In the genomic region with DNA sequence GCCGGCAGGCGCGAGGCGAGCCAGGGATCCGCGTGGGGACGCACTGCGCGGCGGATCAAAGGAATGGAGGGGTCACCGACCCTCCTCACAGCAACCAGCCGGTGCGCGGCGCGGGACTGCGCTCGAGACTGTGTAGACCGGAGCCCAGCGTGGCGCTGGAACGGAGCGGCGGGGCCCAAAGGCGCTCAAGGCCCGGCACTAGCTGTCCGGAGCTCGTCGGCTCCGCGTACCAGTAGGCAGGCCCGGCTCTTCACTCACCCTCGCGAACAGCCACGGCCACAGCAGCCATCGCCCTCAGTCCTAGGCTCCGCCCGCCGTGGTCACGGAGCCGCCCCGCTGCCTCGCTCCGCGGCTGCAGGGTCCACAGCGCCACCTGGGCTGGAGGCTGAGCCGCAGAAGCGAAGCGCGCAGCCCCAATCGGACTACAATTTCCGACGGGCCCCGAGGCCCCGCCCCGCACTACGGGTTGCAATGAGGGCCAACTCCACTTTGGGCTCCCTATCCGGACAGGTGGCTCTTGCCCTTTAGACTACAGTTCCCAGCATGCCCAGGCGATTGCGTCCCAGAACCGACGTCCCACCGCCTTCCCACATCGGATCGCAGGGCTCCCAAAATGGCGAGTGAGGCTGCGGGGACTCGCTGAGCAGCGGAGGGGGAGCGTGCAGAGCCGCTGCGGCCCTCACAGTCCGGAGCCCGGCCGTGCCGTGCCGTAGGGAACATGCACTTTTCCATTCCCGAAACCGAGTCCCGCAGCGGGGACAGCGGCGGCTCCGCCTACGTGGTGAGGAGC, we compare ENCODE assay signal across 8 cellular contexts. TPM values are rescaled to one million over a fixed set of nuclear protein-coding genes. Genes with fewer than 3 reads are reported as not detected.
A peak's percentile ranks its signal among the peaks of the same experiment; 100 is the strongest.
DNase-seq lines count a peak whose midpoint lies in the region; ATAC-seq and TF ChIP-seq lines count a peak whose summit lies in the region.

A gene (minus strand): TSS at position 313 of the 790 bp plus-strand sequence. CDS start 24 bp downstream, at position 289.
A gene with protein sequence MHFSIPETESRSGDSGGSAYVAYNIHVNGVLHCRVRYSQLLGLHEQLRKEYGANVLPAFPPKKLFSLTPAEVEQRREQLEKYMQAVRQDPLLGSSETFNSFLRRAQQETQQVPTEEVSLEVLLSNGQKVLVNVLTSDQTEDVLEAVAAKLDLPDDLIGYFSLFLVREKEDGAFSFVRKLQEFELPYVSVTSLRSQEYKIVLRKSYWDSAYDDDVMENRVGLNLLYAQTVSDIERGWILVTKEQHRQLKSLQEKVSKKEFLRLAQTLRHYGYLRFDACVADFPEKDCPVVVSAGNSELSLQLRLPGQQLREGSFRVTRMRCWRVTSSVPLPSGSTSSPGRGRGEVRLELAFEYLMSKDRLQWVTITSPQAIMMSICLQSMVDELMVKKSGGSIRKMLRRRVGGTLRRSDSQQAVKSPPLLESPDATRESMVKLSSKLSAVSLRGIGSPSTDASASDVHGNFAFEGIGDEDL (plus strand): TSS at position 591 of the 790 bp plus-strand sequence. CDS start 128 bp downstream, at position 719.

- H3K27ac Mint-ChIP-seq in activated naive CD4-positive, alpha-beta T cell treated with anti-CD3 and anti-CD28 coated beads, Interleukin-2, amount 50 U/mL, for 72 hours = peak within 1 kb of the TSS; percentile 95 to 98

- peak within 1 kb of the TSS; percentile 81 for H3K27ac ChIP-seq in temporal lobe (ENCODE audit: low read depth, low read length)

- peak; percentile 84 for ATAC-seq in HG02623 (IDR thresholded peaks at IDR 0.05; ENCODE audit: unreplicated experiment)
- ATAC-seq in activated naive CD4-positive, alpha-beta T cell treated with anti-CD3 and anti-CD28 coated beads, Interleukin-2, amount 50 U/mL, for 72 hours = peak; percentile 94

- H3K9me3 Mint-ChIP-seq in activated naive CD4-positive, alpha-beta T cell treated with anti-CD3 and anti-CD28 coated beads, Interleukin-2, amount 50 U/mL, for 72 hours = no peaks in the 10 kb centered on the region

- peak within 1 kb of the TSS; percentile 80 for H3K4me3 ChIP-seq in GM12864 (ENCODE audit: low read depth, low read length)

- peak; percentile 66 for TF ChIP-seq CTCF in GM12864 (IDR thresholded peaks at IDR 0.05; ENCODE audit: low read depth, low read length, missing control alignments)

- DNase-seq in GM12864 (ENCODE audit: low read depth) (peak; percentile 97), NCI-H1092 treated with DMSO at 0.1 percent for 48 hours (lab: John Stamatoyannopoulos, UW) (peak; percentile 96), SKM-1 (lab: John Stamatoyannopoulos, UW; ENCODE audit: unreplicated experiment) (peak; percentile 98), globus pallidus (ENCODE audit: low spot score) (peak; percentile 99), occipital lobe (lab: John Stamatoyannopoulos, UW) (peak; percentile 99)
- peak; percentile 99 for DNase-seq in activated naive CD4-positive, alpha-beta T cell treated with anti-CD3 and anti-CD28 coated beads, Interleukin-2, amount 50 U/mL, for 72 hours (ENCODE audit: low spot score in 2 of 2)

- peaks cover 36 to 40% of the 10 kb centered on the region in 2 donors for H3K36me3 Mint-ChIP-seq in activated naive CD4-positive, alpha-beta T cell treated with anti-CD3 and anti-CD28 coated beads, Interleukin-2, amount 50 U/mL, for 72 hours

RNA-seq across cellular contexts. Expression of the first gene that starts in this region (rescaled TPM):
- 10 to 100 TPM; 34.2 to 51.1 TPM for total RNA-seq in activated naive CD4-positive, alpha-beta T cell treated with anti-CD3 and anti-CD28 coated beads, Interleukin-2, amount 50 U/mL, for 72 hours
- total RNA-seq in occipital lobe = 19.2 TPM
- 12.3 TPM for total RNA-seq in temporal lobe

RNA-seq across cellular contexts. Expression of the second gene that starts in this region (rescaled TPM):
- total RNA-seq in activated naive CD4-positive, alpha-beta T cell treated with anti-CD3 and anti-CD28 coated beads, Interleukin-2, amount 50 U/mL, for 72 hours = 10 to 100 TPM; 56.4 to 82.1 TPM
- total RNA-seq in occipital lobe = 51.5 TPM
- total RNA-seq in temporal lobe = 38.8 TPM

Comparison
In these comparisons a context has a peak if more than half of its experiments do, and no peak if none do; other contexts are left out.
1. Peak in every context shown above with its lines: DNase-seq, ATAC-seq, H3K4me3 ChIP-seq and H3K27ac ChIP-seq.